8 cellular contexts compared by ENCODE assay signal in the genomic region with DNA sequence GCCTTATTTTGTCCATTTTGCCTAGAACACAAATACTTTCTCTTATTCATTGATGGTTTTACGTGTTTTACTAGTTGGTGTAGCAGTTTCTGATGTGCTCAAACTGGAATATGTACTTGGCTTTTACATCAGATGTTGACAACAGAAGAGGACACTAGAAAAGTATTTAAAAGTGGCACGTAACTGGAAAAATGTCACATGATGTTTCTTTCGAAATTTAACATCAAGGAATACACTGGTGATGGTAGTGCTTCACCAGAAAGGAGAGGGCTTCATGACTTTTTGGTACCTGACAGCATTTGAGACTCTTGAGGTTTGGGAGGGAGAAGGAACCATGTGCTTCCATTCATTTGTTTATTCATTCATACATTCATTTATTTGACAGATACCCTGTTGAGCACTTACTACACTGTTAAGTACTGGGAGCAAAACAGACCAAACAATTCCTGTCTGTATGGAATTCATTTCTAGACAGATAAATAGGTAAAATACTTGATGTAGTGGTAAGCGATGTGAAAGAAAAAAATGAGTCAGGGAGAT. TPM values are rescaled to one million over a fixed set of nuclear protein-coding genes. Genes with fewer than 3 reads are reported as not detected.
DNase-seq lines count a peak whose midpoint lies in the region; ATAC-seq and TF ChIP-seq lines count a peak whose summit lies in the region.

No MANE protein-coding gene starts in this region.

- peaks cover 61% of the 10 kb centered on the region for H3K79me2 ChIP-seq in smooth muscle cell (ENCODE audit: low read depth)

- peak overlapping the region; percentile 98 for H3K9ac ChIP-seq in smooth muscle cell (ENCODE audit: low read depth)

- H4K20me1 ChIP-seq in smooth muscle cell (ENCODE audit: low read depth), result peaks cover 54% of the 10 kb centered on the region

- H3K27ac ChIP-seq in foreskin keratinocyte (peak overlapping the region; percentile 89), smooth muscle cell (ENCODE audit: low read depth) (peak overlapping the region; percentile 94), Peyer's patch (no peak overlapping the region)

- no peaks in the 10 kb centered on the region for H3K27me3 Mint-ChIP-seq in activated B cell treated with CpG ODN at 0.5 μM for 24 hours

- DNase-seq in SIG-M5 treated with dmso at 0.1 percent for 504 hours (lab: John Stamatoyannopoulos, UW; ENCODE audit: unreplicated experiment), result peak; percentile 35
- no peak for DNase-seq in SIG-M5 (lab: John Stamatoyannopoulos, UW)
- no peak for DNase-seq in activated B cell treated with CpG ODN at 0.5 μM for 24 hours
- no peak for DNase-seq in foreskin keratinocyte
- DNase-seq in smooth muscle cell (lab: John Stamatoyannopoulos, UW; ENCODE audit: unreplicated experiment), result no peak
- no peak for DNase-seq in C1 segment of cervical spinal cord (lab: John Stamatoyannopoulos, UW)
- no peak for DNase-seq in Peyer's patch
- DNase-seq in NOMO-1 treated with dmso at 0.1 percent for 144 hours (lab: John Stamatoyannopoulos, UW; ENCODE audit: unreplicated experiment), result no peak

- H3K36me3 Mint-ChIP-seq in activated B cell treated with CpG ODN at 0.5 μM for 24 hours (ENCODE audit: low read depth), result peaks cover 30% of the 10 kb centered on the region

- no peaks in the 10 kb centered on the region for H3K9me3 ChIP-seq in smooth muscle cell (replicated peaks; ENCODE audit: low read depth)
- no peaks in the 10 kb centered on the region for H3K9me3 ChIP-seq in Peyer's patch

- H3K27ac Mint-ChIP-seq in activated B cell treated with CpG ODN at 0.5 μM for 24 hours, result no peak overlapping the region

- peak overlapping the region; percentile 89 for H3K4me3 Mint-ChIP-seq in activated B cell treated with CpG ODN at 0.5 μM for 24 hours

- H3K9me3 Mint-ChIP-seq in activated B cell treated with CpG ODN at 0.5 μM for 24 hours, result no peaks in the 10 kb centered on the region

- peaks cover 35% of the 10 kb centered on the region for H3K4me1 Mint-ChIP-seq in activated B cell treated with CpG ODN at 0.5 μM for 24 hours

- CTCF ChIA-PET in activated B cell treated with CpG ODN at 0.5 μM for 24 hours (lab: Charles Lee), result no interaction called here

- no peak for TF ChIP-seq CTCF in activated B cell treated with CpG ODN at 0.5 μM for 24 hours (IDR thresholded peaks at IDR 0.05)
- TF ChIP-seq CTCF in foreskin keratinocyte (conservative IDR thresholded peaks at IDR 0.05), result no peak
- TF ChIP-seq CTCF in smooth muscle cell (IDR thresholded peaks at IDR 0.05; ENCODE audit: borderline replicate concordance, insufficient read depth, poor library complexity, severe bottlenecking), result no peak
- TF ChIP-seq CTCF in Peyer's patch (IDR thresholded peaks at IDR 0.05), result no peak

- H3K4me3 ChIP-seq in smooth muscle cell (peak overlapping the region; percentile 97), Peyer's patch (peak overlapping the region in 2 of 4 donors; percentile 73 to 100)

- ATAC-seq in activated B cell treated with CpG ODN at 0.5 μM for 24 hours (ENCODE audit: low read depth) (no peak), foreskin keratinocyte (no peak)

- no peaks in the 10 kb centered on the region for H3F3A ChIP-seq in smooth muscle cell (ENCODE audit: low read depth)

- POLR2A ChIA-PET in activated B cell treated with CpG ODN at 0.5 μM for 24 hours (lab: Charles Lee), result no interaction called here

- H3K4me2 ChIP-seq in smooth muscle cell, result peak overlapping the region; percentile 93

- no peak for TF ChIP-seq POLR2A in Peyer's patch (IDR thresholded peaks at IDR 0.05)

- intact Hi-C loops in activated B cell treated with CpG ODN at 0.5 μM for 24 hours (cut with micrococcal nuclease), result loop anchor here (5.0 kb wide), 2 partner anchors 554 to 1169 kb away; a partner anchor contains a TSS

- H3K27me3 ChIP-seq in foreskin keratinocyte (no peaks in the 10 kb centered on the region), smooth muscle cell (ENCODE audit: low read depth) (no peaks in the 10 kb centered on the region), Peyer's patch (no peaks in the 10 kb centered on the region)

- H3K36me3 ChIP-seq in smooth muscle cell (ENCODE audit: low read depth) (no peaks in the 10 kb centered on the region), Peyer's patch (peaks cover 0 to 2% (median 0%) of the 10 kb centered on the region in 3 donors)

- H3K4me1 ChIP-seq in foreskin keratinocyte (peaks cover 18% of the 10 kb centered on the region), smooth muscle cell (ENCODE audit: low read depth) (peaks cover 25% of the 10 kb centered on the region), Peyer's patch (peaks cover 4 to 15% (median 9%) of the 10 kb centered on the region in 4 donors)

- no peak overlapping the region for H2AFZ ChIP-seq in smooth muscle cell (ENCODE audit: low read depth)

- 69% methylated on average over 4 of the region's 4 CpGs for WGBS in smooth muscle cell (ENCODE audit: low lambda C conversion rate)

RNA-seq across cellular contexts. Expression of a gene that starts 1.5 kb away (rescaled TPM):
- total RNA-seq in activated B cell treated with CpG ODN at 0.5 μM for 24 hours, result 68.9 and 77.9 TPM in 2 replicates
- 39.5 and 40.8 TPM in 2 replicates for total RNA-seq in foreskin keratinocyte
- 8.8 and 9.1 TPM in 2 replicates for polyA plus RNA-seq in foreskin keratinocyte
- 57.6 and 62.2 TPM in 2 replicates for total RNA-seq in smooth muscle cell
- polyA plus RNA-seq in smooth muscle cell, result 16.2 and 25.6 TPM in 2 replicates
- 100 to 1,000 TPM in 1 of 4 donors, 10 to 100 TPM in 3; 82.5 to 126 (median 90.1) TPM for total RNA-seq in Peyer's patch

Comparison
In these comparisons a context has a peak if more than half of its experiments do, and no peak if none do; other contexts are left out.
1. H3K27ac ChIP-seq: peak in foreskin keratinocyte (single experiment) and smooth muscle cell (single experiment); none in Peyer's patch (0 of 4).